Comparison of ENCODE assay signal across 8 cellular contexts in the genomic region with DNA sequence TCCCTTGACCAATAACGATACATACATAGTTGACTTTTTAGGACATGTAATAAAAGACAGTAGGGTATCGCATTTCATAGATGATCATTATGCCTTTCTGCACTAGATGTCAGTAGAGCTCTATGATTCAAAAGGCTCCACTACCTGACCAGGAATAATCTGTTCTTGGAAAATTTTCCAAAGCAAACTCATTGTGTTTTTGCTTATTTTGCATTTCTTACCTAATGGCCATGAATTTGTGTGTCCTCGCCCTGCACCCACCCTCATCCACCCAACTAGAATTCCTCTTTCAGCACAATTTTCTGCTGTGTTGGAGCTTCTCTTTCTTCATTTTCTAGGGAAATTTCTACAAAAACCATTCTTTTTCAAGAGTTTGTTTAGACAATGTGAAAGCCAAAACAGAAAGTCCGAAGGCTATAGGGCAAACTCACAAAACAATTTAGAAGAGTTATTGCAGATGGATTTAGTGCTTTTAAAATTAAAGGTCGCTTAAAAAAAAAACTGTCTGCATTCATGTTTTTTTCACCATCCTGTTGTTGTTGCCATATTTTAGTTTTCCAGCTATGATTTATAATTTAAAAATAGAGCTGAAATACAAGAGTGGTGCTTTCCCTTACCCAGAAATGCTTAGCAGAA.
DNase-seq lines count a peak whose midpoint lies in the region; ATAC-seq and TF ChIP-seq lines count a peak whose summit lies in the region.

No MANE protein-coding gene starts in this region.

- H3K36me3 ChIP-seq in iPS DF 6.9 (ENCODE audit: control insufficient read depth, insufficient read depth, low read length) (no peaks in the 10 kb centered on the region), vagina (no peaks in the 10 kb centered on the region)

- H3K4me3 ChIP-seq in iPS DF 6.9 (ENCODE audit: low read length) (no peak overlapping the region), vagina (no peak overlapping the region)

- H3K4me1 Mint-ChIP-seq in stimulated activated naive B cell treated with anti-CD40 and anti-IgM and Interleukin-4, amounts not matched to agents 10 μg/mL and 1 μg/mL and 100 μg/mL, for 72 hours, result no peaks in the 10 kb centered on the region

- H3K27me3 ChIP-seq in iPS DF 6.9 (ENCODE audit: control insufficient read depth, insufficient read depth, low read length), result no peaks in the 10 kb centered on the region
- H3K27me3 ChIP-seq in vagina, result no peaks in the 10 kb centered on the region

- no CpG with 5 or more reads among the region's 5 CpGs for WGBS in iPS DF 6.9 (ENCODE audit: insufficient coverage, insufficient read length)

- TF ChIP-seq CTCF in AG09319 (IDR thresholded peaks at IDR 0.05; ENCODE audit: low read depth, low read length) (peak; percentile 61), vagina (IDR thresholded peaks at IDR 0.05) (peak in 2 of 3 experiments; percentile 28 to 41)

- no peaks in the 10 kb centered on the region for H3K9me3 ChIP-seq in iPS DF 6.9 (ENCODE audit: control insufficient read depth, insufficient read depth, low read length)
- H3K9me3 ChIP-seq in vagina, result no peaks in the 10 kb centered on the region

- H3K4me1 ChIP-seq in iPS DF 6.9 (ENCODE audit: control insufficient read depth, insufficient read depth, low read length), result no peaks in the 10 kb centered on the region
- H3K4me1 ChIP-seq in vagina, result no peaks in the 10 kb centered on the region

- H3K27me3 Mint-ChIP-seq in stimulated activated naive B cell treated with anti-CD40 and anti-IgM and Interleukin-4, amounts not matched to agents 10 μg/mL and 1 μg/mL and 100 μg/mL, for 72 hours, result no peaks in the 10 kb centered on the region

- H3K27ac ChIP-seq in iPS DF 6.9 (ENCODE audit: low read length), result no peak overlapping the region
- H3K27ac ChIP-seq in vagina, result no peak overlapping the region

- no peaks in the 10 kb centered on the region for H3K36me3 Mint-ChIP-seq in stimulated activated naive B cell treated with anti-CD40 and anti-IgM and Interleukin-4, amounts not matched to agents 10 μg/mL and 1 μg/mL and 100 μg/mL, for 72 hours

- no peak for ATAC-seq in stimulated activated naive B cell treated with anti-CD40 and anti-IgM and Interleukin-4, amounts not matched to agents 10 μg/mL and 1 μg/mL and 100 μg/mL, for 72 hours (replicated peaks)

- no peak overlapping the region for H3K27ac Mint-ChIP-seq in stimulated activated naive B cell treated with anti-CD40 and anti-IgM and Interleukin-4, amounts not matched to agents 10 μg/mL and 1 μg/mL and 100 μg/mL, for 72 hours

- TF ChIP-seq POLR2A in vagina (IDR thresholded peaks at IDR 0.05), result no peak

- intact Hi-C loops in vagina (cut with DNase I), result loop anchor here (10.0 kb wide), 1 partner anchor 750 kb away; no protein-coding TSS in a partner anchor

- no peak overlapping the region for H3K4me3 Mint-ChIP-seq in stimulated activated naive B cell treated with anti-CD40 and anti-IgM and Interleukin-4, amounts not matched to agents 10 μg/mL and 1 μg/mL and 100 μg/mL, for 72 hours

- H3K9me3 Mint-ChIP-seq in stimulated activated naive B cell treated with anti-CD40 and anti-IgM and Interleukin-4, amounts not matched to agents 10 μg/mL and 1 μg/mL and 100 μg/mL, for 72 hours, result peaks cover 0 to 2% of the 10 kb centered on the region in 2 donors

- DNase-seq in AG09319 (ENCODE audit: extremely low read depth, low read depth) (peak; percentile 28), Kasumi-1 (lab: John Stamatoyannopoulos, UW) (peak; percentile 82 to 93), amniotic epithelial cell (ENCODE audit: low read depth) (peak; percentile 3), iPS DF 6.9 (ENCODE audit: low read depth, low spot score) (peak; percentile 1), vagina (ENCODE audit: extremely low spot score in 2 of 2) (no peak)
- no peak for DNase-seq in activated naive CD4-positive, alpha-beta T cell treated with Interleukin-2 at 50 U/mL for 16 hours
- no peak for DNase-seq in activated CD4-positive, alpha-beta T cell treated with anti-CD3 and anti-CD28 coated beads for 4 hours
- no peak for DNase-seq in stimulated activated naive B cell treated with anti-CD40 and anti-IgM and Interleukin-4, amounts not matched to agents 10 μg/mL and 1 μg/mL and 100 μg/mL, for 72 hours

Comparison
In these comparisons a context has a peak if more than half of its experiments do, and no peak if none do; other contexts are left out.
1. DNase-seq: peak in AG09319 (single experiment), Kasumi-1 (2 of 2), amniotic epithelial cell (single experiment) and iPS DF 6.9 (single experiment); none in vagina (0 of 2), activated naive CD4-positive, alpha-beta T cell treated with Interleukin-2 at 50 U/mL for 16 hours (single experiment), activated CD4-positive, alpha-beta T cell treated with anti-CD3 and anti-CD28 coated beads for 4 hours (0 of 2) and stimulated activated naive B cell treated with anti-CD40 and anti-IgM and Interleukin-4, amounts not matched to agents 10 μg/mL and 1 μg/mL and 100 μg/mL, for 72 hours (single experiment).